In genomic region chr15:32878342-32878741, GRCh38 we compare ENCODE assay signal across 25 cellular contexts.
A peak's percentile ranks its signal among the peaks of the same experiment; 100 is the strongest.
DNase-seq lines count a peak whose midpoint lies in the region; ATAC-seq and TF ChIP-seq lines count a peak whose summit lies in the region.
"Had no signal": no experiment of that assay in that cellular context is flagged by ENCODE, and none has a peak within 500 bp of the region (broad histone marks: within the 10 kb centered on the region; RNA-seq: fewer than 3 reads in every experiment).

No MANE protein-coding gene starts in this region.

- BruUV-seq in PC-3 (replicated peaks; lab: Mats Ljungman, UMichigan) = no TSS peak

- TF ChIP-seq CTCF in PC-3 (conservative IDR thresholded peaks at IDR 0.05; ENCODE audit: low read depth, low read length) (no peak), esophagus squamous epithelium (IDR thresholded peaks at IDR 0.05) (no peak), neural cell (IDR thresholded peaks at IDR 0.05; ENCODE audit: poor library complexity, severe bottlenecking) (no peak), transverse colon (IDR thresholded peaks at IDR 0.05) (no peak)

- TF ChIP-seq POLR2A in esophagus squamous epithelium (IDR thresholded peaks at IDR 0.05) (no peak), transverse colon (IDR thresholded peaks at IDR 0.05) (no peak)

- H3K9me3 ChIP-seq in PC-3 (ENCODE audit: low read length) = no peaks in the 10 kb centered on the region
- H3K9me3 ChIP-seq in esophagus squamous epithelium = no peaks in the 10 kb centered on the region
- no peaks in the 10 kb centered on the region for H3K9me3 ChIP-seq in neural cell (ENCODE audit: low read length)
- no peaks in the 10 kb centered on the region for H3K9me3 ChIP-seq in transverse colon
- H3K9me3 ChIP-seq: adrenal gland, left ventricle myocardium inferior, neutrophil, upper lobe of right lung had no signal

- H3K4me1 ChIP-seq in PC-3 (ENCODE audit: insufficient read depth, low read length) = peaks cover 37% of the 10 kb centered on the region
- H3K4me1 ChIP-seq in esophagus squamous epithelium = peaks cover 0 to 28% (median 3%) of the 10 kb centered on the region in 3 donors
- H3K4me1 ChIP-seq in transverse colon = peaks cover 5 to 19% (median 14%) of the 10 kb centered on the region in 4 donors
- H3K4me1 ChIP-seq: adrenal gland, left ventricle myocardium inferior, upper lobe of right lung had no signal

- H3F3A ChIP-seq in PC-3 (ENCODE audit: low read length, unreplicated experiment) = no peaks in the 10 kb centered on the region
- no peaks in the 10 kb centered on the region for H3F3A ChIP-seq in neural cell (ENCODE audit: insufficient read depth, low read length, poor library complexity, severe bottlenecking)

- no peaks in the 10 kb centered on the region for H3K27me3 ChIP-seq in PC-3 (ENCODE audit: low read length)
- no peaks in the 10 kb centered on the region for H3K27me3 ChIP-seq in esophagus squamous epithelium
- no peaks in the 10 kb centered on the region for H3K27me3 ChIP-seq in neural cell (ENCODE audit: insufficient read depth, low read depth, low read length)
- no peaks in the 10 kb centered on the region for H3K27me3 ChIP-seq in transverse colon
- H3K27me3 ChIP-seq: adrenal gland, upper lobe of right lung had no signal

- peak; percentile 61 for TF ChIP-seq EP300 in neural cell (conservative IDR thresholded peaks at IDR 0.05; ENCODE audit: poor library complexity, severe bottlenecking)
- no peak for TF ChIP-seq EP300 in transverse colon (IDR thresholded peaks at IDR 0.05; ENCODE audit: low read depth)

- H3K36me3 ChIP-seq in PC-3 (ENCODE audit: low read depth, low read length) (no peaks in the 10 kb centered on the region), esophagus squamous epithelium (no peaks in the 10 kb centered on the region), neural cell (ENCODE audit: insufficient read depth, low read length) (no peaks in the 10 kb centered on the region), transverse colon (peaks cover 0 to 1% (median 0%) of the 10 kb centered on the region in 4 donors)
- H3K36me3 ChIP-seq: adrenal gland, left ventricle myocardium inferior, neutrophil, upper lobe of right lung had no signal

- POLR2A ChIA-PET in PC-3 (lab: Charles Lee; ENCODE audit: unreplicated experiment) = no interaction called here

- H3K79me2 ChIP-seq in PC-3 (ENCODE audit: low read length) = no peaks in the 10 kb centered on the region
- H3K79me2 ChIP-seq in neural cell (replicated peaks; ENCODE audit: insufficient read depth, low read length) = no peaks in the 10 kb centered on the region

- H4K20me1 ChIP-seq in PC-3 (ENCODE audit: low read length) (no peaks in the 10 kb centered on the region), neural cell (ENCODE audit: insufficient read depth) (no peaks in the 10 kb centered on the region)

- in situ Hi-C loops in transverse colon (cut with MboI; ENCODE audit: low pct_ligation_motif_present in 1 of 4, low pct_unique_long_range_greater_than_20kb in 1 of 4, low sequenced_read_pairs in 3 of 4) = no loop called here

- H3K27ac ChIP-seq in PC-3 (ENCODE audit: low read length) = peak overlapping the region; percentile 74
- H3K27ac ChIP-seq in esophagus squamous epithelium = peak overlapping the region in 3 of 4 donors; percentile 11 to 57 (median 15)
- no peak overlapping the region for H3K27ac ChIP-seq in neural cell (ENCODE audit: low read length)
- peak overlapping the region in 3 of 4 donors; percentile 39 to 55 (median 42) for H3K27ac ChIP-seq in transverse colon
- H3K27ac ChIP-seq: adrenal gland, left ventricle myocardium inferior, neutrophil, PC-9, upper lobe of right lung had no signal

- WGBS in esophagus squamous epithelium, 2 donors = 44 to 57% methylated on average over 1 of the region's 1 CpG
- WGBS in transverse colon (ENCODE audit: low coverage in 1 of 2), 2 donors = 78 to 97% methylated on average over 1 of the region's 1 CpG

- H3K4me2 ChIP-seq in PC-3 (ENCODE audit: low read length) = peak overlapping the region; percentile 15; the same call in 1 of the 2 replicates
- H3K4me2 ChIP-seq in neural cell (ENCODE audit: low read length) = no peak overlapping the region
- H3K4me2 ChIP-seq: PC-9 had no signal

- peak; percentile 69 for ATAC-seq in PC-3
- ATAC-seq: Right ventricle myocardium inferior, upper lobe of right lung had no signal

- H2AFZ ChIP-seq in PC-3 (ENCODE audit: low read length) = no peak overlapping the region
- H2AFZ ChIP-seq in neural cell (ENCODE audit: low read depth, low read length) = no peak overlapping the region
- H2AFZ ChIP-seq: PC-9 had no signal

- no peak for TF ChIP-seq RAD21 in neural cell (conservative IDR thresholded peaks at IDR 0.05)

- intact Hi-C loops in PC-3 (cut with micrococcal nuclease) = no loop called here
- intact Hi-C loops in esophagus squamous epithelium (cut with DNase I) = no loop called here
- intact Hi-C loops in transverse colon (cut with DNase I; ENCODE audit: low total_unique reads) = no loop called here

- DNase-seq in PC-3 (peak; percentile 59), esophagus squamous epithelium (lab: John Stamatoyannopoulos, UW) (no peak), transverse colon (no peak), NCI-H2196 (lab: John Stamatoyannopoulos, UW; ENCODE audit: unreplicated experiment) (no peak), T-helper 1 cell (no peak), DMS153 treated with DMSO at 0.1 percent for 48 hours (lab: John Stamatoyannopoulos, UW; ENCODE audit: unreplicated experiment) (no peak)
- DNase-seq: activated CD4-positive, alpha-beta memory T cell treated with anti-CD3 and anti-CD28 coated beads for 36 hours; activated CD4-positive, alpha-beta T cell treated with anti-CD3 and anti-CD28 coated beads for 1 hour; activated CD8-positive, alpha-beta memory T cell treated with anti-CD3 and anti-CD28 coated beads, Interleukin-2, amount 50 U/mL, for 48 hours; activated naive CD4-positive, alpha-beta T cell treated with anti-CD3 and anti-CD28 coated beads, Interleukin-2, amount 10 ng/mL, durations not matched to agents 7 days and 5 days; adrenal gland; Calu3; CD4-positive, CD25-positive, alpha-beta regulatory T cell; DMS79 treated with DMSO at 0.1 percent for 48 hours; GDM1; left ventricle myocardium inferior; NCI-H1092; NCI-H187 treated with DMSO at 0.1 percent for 48 hours; NK-92 treated with Interleukin-12 subunit alpha and Interleukin-12 subunit beta, amount 100 ng/mL, for 24 hours; PC-9; stimulated activated CD4-positive, alpha-beta T cell treated with anti-CD3 and anti-CD28 coated beads, Interleukin-4, amount 100 ng/mL, for 4 hours; upper lobe of right lung had no signal

- H3K9me2 ChIP-seq in PC-3 (replicated peaks; ENCODE audit: low read length) (no peaks in the 10 kb centered on the region), neural cell (ENCODE audit: insufficient read depth, low read length) (no peaks in the 10 kb centered on the region)

- CTCF ChIA-PET in PC-3 (lab: Charles Lee) = no interaction called here

- peak overlapping the region; percentile 23; the same call in 1 of the 2 replicates for H3K9ac ChIP-seq in PC-3 (ENCODE audit: low read length)
- H3K9ac ChIP-seq in neural cell (ENCODE audit: low read length) = no peak overlapping the region

- H3K4me3 ChIP-seq in PC-3 (ENCODE audit: low read length) (no peak overlapping the region), esophagus squamous epithelium (no peak overlapping the region), neural cell (ENCODE audit: low read length) (no peak overlapping the region), transverse colon (no peak overlapping the region)
- H3K4me3 ChIP-seq: adrenal gland, left ventricle myocardium inferior, PC-9, upper lobe of right lung had no signal

TF ChIP-seq in neural cell, 6 proteins besides CTCF, POLR2A, EP300 and RAD21:
- TF ChIP-seq MXI1 (conservative IDR thresholded peaks at IDR 0.05; ENCODE audit: poor library complexity, severe bottlenecking) = no peak
- peak; percentile 21 for TF ChIP-seq POLR2AphosphoS5 (IDR thresholded peaks at IDR 0.05)
